In genomic region chr2:24084386-24085375, GRCh38 we compare ENCODE assay signal across 1 cellular context.
TF ChIP-seq lines count a peak whose summit lies in the region.

TP53I3 (minus strand) TSS chr2:24084834; CDS start chr2:24084326, 508 bp downstream.

TF ChIP-seq in HEK293, 187 proteins besides CTCF, POLR2A, EP300 and RAD21 (continued from another document and continues in another):
- peak; percentile 63; the same call in 1 of the 2 replicates for TF ChIP-seq ZNF76 (tag by site-specific recombination; IDR thresholded peaks at IDR 0.05; ENCODE audit: borderline replicate concordance, low read depth)
- TF ChIP-seq GLIS1 (tag by site-specific recombination; IDR thresholded peaks at IDR 0.05): 0 out of 2 replicates have a peak, but pooled peaks have one; percentile 12
- TF ChIP-seq KLF8 (tag by site-specific recombination; IDR thresholded peaks at IDR 0.05): peak; percentile 62; the same call in 1 of the 2 replicates
- TF ChIP-seq ZNF2 (tag by site-specific recombination; IDR thresholded peaks at IDR 0.05): peak; percentile 81; the same call in 1 of the 2 replicates
- peak; percentile 47; the same call in 1 of the 2 replicates for TF ChIP-seq ZNF660 (tag by site-specific recombination; IDR thresholded peaks at IDR 0.05)
- peak; percentile 61; the same call in 1 of the 2 replicates for TF ChIP-seq ZNF391 (tag by site-specific recombination; IDR thresholded peaks at IDR 0.05; ENCODE audit: borderline replicate concordance, low read depth)
- peak; percentile 25; the same call in 1 of the 2 replicates for TF ChIP-seq KLF1 (tag by site-specific recombination; IDR thresholded peaks at IDR 0.05)
- peak; percentile 60; the same call in 1 of the 2 replicates for TF ChIP-seq ZEB2 (tag by site-specific recombination; IDR thresholded peaks at IDR 0.05)
- peak; percentile 98 for TF ChIP-seq IKZF3 (tag by site-specific recombination; IDR thresholded peaks at IDR 0.05)
- TF ChIP-seq ZNF24 (tag by site-specific recombination; IDR thresholded peaks at IDR 0.05): 0 out of 2 replicates have a peak, but pooled peaks have one; percentile 29
- peak; percentile 55; the same call in 1 of the 2 replicates for TF ChIP-seq BCL11A (tag by site-specific recombination; IDR thresholded peaks at IDR 0.05; ENCODE audit: low read depth)
- TF ChIP-seq ZNF121 (tag by site-specific recombination; IDR thresholded peaks at IDR 0.05): peak; percentile 91; the same call in 1 of the 2 replicates
- peak; percentile 98 for TF ChIP-seq PRDM10 (tag by site-specific recombination; IDR thresholded peaks at IDR 0.05)
- TF ChIP-seq ZBTB48 (tag by site-specific recombination; IDR thresholded peaks at IDR 0.05): peak; percentile 63; the same call in 1 of the 2 replicates
- TF ChIP-seq ZNF335 (tag by site-specific recombination; conservative IDR thresholded peaks at IDR 0.05): peak; percentile 92
- peak; percentile 47 for TF ChIP-seq ZBTB26 (tag by site-specific recombination; optimal IDR thresholded peaks at IDR 0.05)
- peak; percentile 34; the same call in 1 of the 2 replicates for TF ChIP-seq YY2 (tag by site-specific recombination; IDR thresholded peaks at IDR 0.05)
- TF ChIP-seq ZNF423 (tag by site-specific recombination; IDR thresholded peaks at IDR 0.05): no peak
- TF ChIP-seq ATF2 (tag by site-specific recombination; IDR thresholded peaks at IDR 0.05; ENCODE audit: low read depth): no peak
- peak; percentile 39 for TF ChIP-seq GLIS2 (tag by site-specific recombination; IDR thresholded peaks at IDR 0.05)
- TF ChIP-seq SCRT2 (tag by site-specific recombination; IDR thresholded peaks at IDR 0.05): 0 out of 2 replicates have a peak, but pooled peaks have one; percentile 8
- TF ChIP-seq HIC1 (tag by site-specific recombination; IDR thresholded peaks at IDR 0.05): peak; percentile 95
- no peak for TF ChIP-seq ZSCAN18 (tag by site-specific recombination; IDR thresholded peaks at IDR 0.05)
- no peak; the same call in 1 of the 2 replicates for TF ChIP-seq ZFP69B (tag by site-specific recombination; IDR thresholded peaks at IDR 0.05)
- no peak for TF ChIP-seq ZSCAN23 (tag by site-specific recombination; IDR thresholded peaks at IDR 0.05)
- peak; percentile 28; the same call in 1 of the 2 replicates for TF ChIP-seq ZNF629 (tag by site-specific recombination; IDR thresholded peaks at IDR 0.05)
- peak; percentile 60; the same call in 1 of the 2 replicates for TF ChIP-seq ZBTB11 (tag by site-specific recombination; conservative IDR thresholded peaks at IDR 0.05; ENCODE audit: low read depth)
- peak; percentile 83; the same call in 1 of the 2 replicates for TF ChIP-seq ZSCAN30 (tag by site-specific recombination; IDR thresholded peaks at IDR 0.05)
- peak; percentile 73 for TF ChIP-seq KLF17 (tag by site-specific recombination; IDR thresholded peaks at IDR 0.05)
- no peak for TF ChIP-seq ZNF239 (tag by site-specific recombination; IDR thresholded peaks at IDR 0.05)
- no peak for TF ChIP-seq ZNF302 (tag by site-specific recombination; IDR thresholded peaks at IDR 0.05; ENCODE audit: low read depth)
- no peak for TF ChIP-seq PRDM2 (tag by site-specific recombination; IDR thresholded peaks at IDR 0.05; ENCODE audit: borderline replicate concordance)
- TF ChIP-seq ZNF654 (tag by site-specific recombination; IDR thresholded peaks at IDR 0.05; ENCODE audit: low read depth): peak; percentile 20; the same call in 1 of the 2 replicates
- TF ChIP-seq SP3 (tag by site-specific recombination; IDR thresholded peaks at IDR 0.05): peak; percentile 27
- no peak for TF ChIP-seq ZNF404 (tag by site-specific recombination; IDR thresholded peaks at IDR 0.05)
- peak; percentile 82; the same call in 1 of the 2 replicates for TF ChIP-seq ZFP37 (tag by site-specific recombination; IDR thresholded peaks at IDR 0.05)
